ENCODE assay signal across 8 cellular contexts in genomic region chr3:185932213-185932612, GRCh38. TPM values are rescaled to one million over a fixed set of nuclear protein-coding genes. Genes with fewer than 3 reads are reported as not detected.
DNase-seq lines count a peak whose midpoint lies in the region; ATAC-seq and TF ChIP-seq lines count a peak whose summit lies in the region.

No MANE protein-coding gene starts in this region.

- no peak for TF ChIP-seq CTCF in CD14-positive monocyte (IDR thresholded peaks at IDR 0.05)
- no peak for TF ChIP-seq CTCF in chondrocyte (IDR thresholded peaks at IDR 0.05)
- no peak for TF ChIP-seq CTCF in natural killer cell (IDR thresholded peaks at IDR 0.05)

- H3K4me3 Mint-ChIP-seq in CD14-positive monocyte: peak overlapping the region; percentile 54 to 87
- peak overlapping the region; percentile 4 for H3K4me3 Mint-ChIP-seq in chondrocyte (ENCODE audit: unreplicated experiment)
- H3K4me3 Mint-ChIP-seq in natural killer cell: peak overlapping the region; percentile 80

- peaks cover 27 to 44% of the 10 kb centered on the region in 2 donors for H3K36me3 Mint-ChIP-seq in CD14-positive monocyte
- H3K36me3 Mint-ChIP-seq in chondrocyte (ENCODE audit: low read depth): peaks cover 2% of the 10 kb centered on the region
- peaks cover 4% of the 10 kb centered on the region for H3K36me3 Mint-ChIP-seq in natural killer cell

- intact Hi-C loops in CD14-positive monocyte (cut with micrococcal nuclease) (loop anchor here (10.0 kb wide), 2 partner anchors 107 to 853 kb away; partner anchors contain the start of genes EIF4A2 (in 1 of the 2) and IGF2BP2 (in 1 of the 2)), natural killer cell (cut with micrococcal nuclease) (loop anchor here (5.0 to 10.0 kb wide), 2 partner anchors 267 to 345 kb away; partner anchors contain the start of gene SENP2)

- in situ Hi-C loops in KBM-7 (cut with MboI; ENCODE audit: low pct_unique_long_range_greater_than_20kb, low sequenced_read_pairs): no loop called here

- ATAC-seq in natural killer cell (peak in 2 of 3 donors; percentile 12 to 19), HG02642 (IDR thresholded peaks at IDR 0.05; ENCODE audit: poor library complexity, unreplicated experiment) (no peak), HG03571 (IDR thresholded peaks at IDR 0.05; ENCODE audit: unreplicated experiment) (no peak)

- H3K27me3 Mint-ChIP-seq in CD14-positive monocyte (ENCODE audit: low read depth in 3 of 3) (no peaks in the 10 kb centered on the region), chondrocyte (ENCODE audit: low read depth) (no peaks in the 10 kb centered on the region), natural killer cell (ENCODE audit: low read depth in 2 of 2) (no peaks in the 10 kb centered on the region)

- H3K9me3 Mint-ChIP-seq in CD14-positive monocyte (peaks cover 0 to 2% (median 0%) of the 10 kb centered on the region in 7 donors), chondrocyte (ENCODE audit: low read depth) (no peaks in the 10 kb centered on the region), natural killer cell (no peaks in the 10 kb centered on the region)

- no peak for DNase-seq in CD14-positive monocyte (ENCODE audit: low spot score)
- peak; percentile 33 for DNase-seq in KBM-7
- DNase-seq in chondrocyte (ENCODE audit: low spot score): no peak
- no peak for DNase-seq in natural killer cell
- no peak for DNase-seq in HuH-7 (ENCODE audit: low spot score)
- DNase-seq in globus pallidus (ENCODE audit: low spot score): no peak

- H3K4me1 Mint-ChIP-seq in CD14-positive monocyte (peaks cover 80% of the 10 kb centered on the region), chondrocyte (ENCODE audit: low read depth) (peaks cover 88% of the 10 kb centered on the region), natural killer cell (peaks cover 96 to 98% of the 10 kb centered on the region in 2 donors)

- peak overlapping the region in 6 of 7 donors; percentile 64 to 89 (median 83) for H3K27ac Mint-ChIP-seq in CD14-positive monocyte
- H3K27ac Mint-ChIP-seq in chondrocyte (ENCODE audit: unreplicated experiment): peak overlapping the region; percentile 53
- peak overlapping the region; percentile 100 for H3K27ac Mint-ChIP-seq in natural killer cell

RNA-seq across cellular contexts. Expression of gene TRA2B, which starts 5.6 kb away (rescaled TPM):
- 100 to 1,000 TPM in 1 of 2 donors, 10 to 100 TPM in 1; 99.9 to 121 TPM for polyA plus RNA-seq in CD14-positive monocyte
- 75.7 to 117 TPM (median 85.8 TPM) in 3 replicates for total RNA-seq in chondrocyte
- 100 to 1,000 TPM; 565 to 669 (median 596) TPM for total RNA-seq in natural killer cell

Comparison
In these comparisons a context has a peak if more than half of its experiments do, and no peak if none do; other contexts are left out.
1. H3K4me3 Mint-ChIP-seq: peak in every context shown above with its lines; median percentile 80 in natural killer cell; 70 in CD14-positive monocyte; 4 in chondrocyte.
2. ATAC-seq: peak in natural killer cell (2 of 3); none in HG02642 (single experiment) and HG03571 (single experiment).
3. Peak in every context shown above with its lines, with median percentiles within 50 percentile points of each other: H3K27ac Mint-ChIP-seq.